Comparison of ENCODE assay signal across 8 cellular contexts in the genomic region with DNA sequence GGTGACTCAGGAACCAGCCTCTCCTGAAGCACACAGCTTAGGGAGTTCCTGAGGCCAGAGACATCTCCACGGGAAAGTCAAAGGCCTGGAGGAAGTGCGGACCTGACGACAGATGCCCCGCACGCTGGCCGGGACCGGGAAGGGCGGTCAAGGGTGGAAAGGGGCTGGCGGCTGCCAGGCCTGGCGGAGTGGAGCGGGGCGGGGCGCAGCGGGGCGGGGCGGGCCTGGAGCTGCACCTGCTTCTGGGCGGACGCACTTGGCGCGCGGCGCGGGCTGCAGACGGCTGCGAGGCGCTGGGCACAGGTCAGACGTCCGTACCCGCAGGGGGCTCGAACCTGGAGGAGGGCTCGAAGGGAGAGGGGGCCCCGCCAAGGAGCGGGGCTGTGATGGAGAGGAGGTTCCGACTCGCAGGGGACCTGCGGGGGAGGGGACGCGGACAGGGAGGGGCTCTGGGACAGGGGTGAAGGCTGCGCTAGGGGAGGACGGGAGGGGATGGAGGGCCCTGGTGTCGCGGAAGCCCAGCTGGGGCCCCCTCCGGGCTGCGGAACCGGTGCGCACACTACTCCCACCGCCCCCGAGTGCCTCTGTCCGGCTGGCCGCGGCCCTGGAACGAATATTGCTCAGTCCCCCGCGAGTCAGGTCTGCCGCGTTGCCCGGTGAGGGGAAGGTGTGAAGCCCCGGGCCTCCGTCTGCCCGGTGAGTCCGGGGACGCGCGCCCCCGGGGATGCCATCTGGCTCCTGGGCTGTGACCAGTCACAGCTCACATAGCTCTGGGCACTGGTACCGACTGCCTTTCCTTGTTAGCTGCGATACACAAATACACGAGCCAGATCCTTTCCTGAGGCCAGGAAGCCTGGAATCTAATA.
DNase-seq lines count a peak whose midpoint lies in the region; ATAC-seq lines count a peak whose summit lies in the region.

A gene (plus strand): TSS at position 253 of the 866 bp plus-strand sequence. CDS start 36,635 bp downstream, outside the sequence.

- no peak for ATAC-seq in HG02973 (IDR thresholded peaks at IDR 0.05; ENCODE audit: unreplicated experiment)

- peaks cover 22% of the 10 kb centered on the region for H3K9me3 Mint-ChIP-seq in activated naive CD4-positive, alpha-beta T cell treated with anti-CD3 and anti-CD28 coated beads, Interleukin-2, amount 10 ng/mL, durations not matched to agents 7 days and 5 days

- H3K36me3 Mint-ChIP-seq in activated naive CD4-positive, alpha-beta T cell treated with anti-CD3 and anti-CD28 coated beads, Interleukin-2, amount 10 ng/mL, durations not matched to agents 7 days and 5 days = peaks cover 12% of the 10 kb centered on the region

- CTCF ChIA-PET in activated naive CD4-positive, alpha-beta T cell treated with anti-CD3 and anti-CD28 coated beads, Interleukin-2, amount 10 ng/mL, durations not matched to agents 7 days and 5 days (lab: Charles Lee) = interaction anchor here (0.9 kb wide), 1 partner anchor 65 kb away, joined by 3 read pairs; no protein-coding TSS in a partner anchor

- DNase-seq in activated gamma-delta T cell treated with Interleukin-2 at 50 U/mL for 16 hours (peak; percentile 4), activated gamma-delta T cell (lab: John Stamatoyannopoulos, UW) (no peak), kidney glomerular epithelial cell (lab: John Stamatoyannopoulos, UW) (peak; percentile 12), EL (no peak), GOT3 (lab: John Stamatoyannopoulos, UW) (no peak)
- peak; percentile 53 for DNase-seq in activated naive CD4-positive, alpha-beta T cell treated with anti-CD3 and anti-CD28 coated beads, Interleukin-2, amount 10 ng/mL, durations not matched to agents 7 days and 5 days
- peak; percentile 31 for DNase-seq in stimulated activated CD8-positive, alpha-beta memory T cell treated with anti-CD3 and anti-CD28 coated beads, Interleukin-4, amount 100 ng/mL, for 48 hours

- peaks cover 56% of the 10 kb centered on the region for H3K4me1 Mint-ChIP-seq in activated naive CD4-positive, alpha-beta T cell treated with anti-CD3 and anti-CD28 coated beads, Interleukin-2, amount 10 ng/mL, durations not matched to agents 7 days and 5 days

- H3K27me3 Mint-ChIP-seq in activated naive CD4-positive, alpha-beta T cell treated with anti-CD3 and anti-CD28 coated beads, Interleukin-2, amount 10 ng/mL, durations not matched to agents 7 days and 5 days = peaks cover 64% of the 10 kb centered on the region

- H3K4me3 Mint-ChIP-seq in activated naive CD4-positive, alpha-beta T cell treated with anti-CD3 and anti-CD28 coated beads, Interleukin-2, amount 10 ng/mL, durations not matched to agents 7 days and 5 days = peak within 1 kb of the TSS; percentile 81

- peak within 1 kb of the TSS; percentile 95 for H3K27ac Mint-ChIP-seq in activated naive CD4-positive, alpha-beta T cell treated with anti-CD3 and anti-CD28 coated beads, Interleukin-2, amount 10 ng/mL, durations not matched to agents 7 days and 5 days

Comparison
In these comparisons a context has a peak if more than half of its experiments do, and no peak if none do; other contexts are left out.
1. DNase-seq: peak in activated gamma-delta T cell treated with Interleukin-2 at 50 U/mL for 16 hours (single experiment), activated naive CD4-positive, alpha-beta T cell treated with anti-CD3 and anti-CD28 coated beads, Interleukin-2, amount 10 ng/mL, durations not matched to agents 7 days and 5 days (single experiment), kidney glomerular epithelial cell (single experiment) and stimulated activated CD8-positive, alpha-beta memory T cell treated with anti-CD3 and anti-CD28 coated beads, Interleukin-4, amount 100 ng/mL, for 48 hours (single experiment); none in activated gamma-delta T cell (single experiment), EL (single experiment) and GOT3 (single experiment).